In genomic region chr6:151409679-151410078, GRCh38 we compare ENCODE assay signal across 1 cellular context.
TF ChIP-seq lines count a peak whose summit lies in the region.

No MANE protein-coding gene starts in this region.

TF ChIP-seq in HCT116, 20 proteins besides CTCF, POLR2A, EP300 and RAD21 (continued from another document):
- TF ChIP-seq MAX (IDR thresholded peaks at IDR 0.05) (no peak), SIN3A (IDR thresholded peaks at IDR 0.05; ENCODE audit: low read depth) (no peak), TCF7L2 (IDR thresholded peaks at IDR 0.05; ENCODE audit: borderline replicate concordance, extremely low read depth, insufficient read depth, insufficient read length) (no peak), ATF3 (IDR thresholded peaks at IDR 0.05) (no peak), SP1 (IDR thresholded peaks at IDR 0.05; ENCODE audit: low read depth) (no peak), REST (IDR thresholded peaks at IDR 0.05; ENCODE audit: low read depth) (no peak), EGR1 (IDR thresholded peaks at IDR 0.05; ENCODE audit: low read depth) (no peak), CEBPB (IDR thresholded peaks at IDR 0.05; ENCODE audit: low read depth) (no peak)
